In genomic region chr16:10896723-10897122, GRCh38 we compare ENCODE assay signal across 27 cellular contexts. TPM values are rescaled to one million over a fixed set of nuclear protein-coding genes. Genes with fewer than 3 reads are reported as not detected.
DNase-seq lines count a peak whose midpoint lies in the region; ATAC-seq, FAIRE-seq and TF ChIP-seq lines count a peak whose summit lies in the region.
"Had no signal": no experiment of that assay in that cellular context is flagged by ENCODE, and none has a peak within 500 bp of the region (broad histone marks: within the 10 kb centered on the region; RNA-seq: fewer than 3 reads in every experiment).

No MANE protein-coding gene starts in this region.

- H2AFZ ChIP-seq in GM12878 (ENCODE audit: control insufficient read depth, low read depth, low read length), result no peak overlapping the region
- no peak overlapping the region for H2AFZ ChIP-seq in GM23338
- H2AFZ ChIP-seq: neural progenitor cell had no signal

- no peak overlapping the region for H3K4me3 Mint-ChIP-seq in GM23338
- H3K4me3 Mint-ChIP-seq: activated naive CD8-positive, alpha-beta T cell; neural progenitor cell; type B pancreatic cell had no signal

- H3K9ac ChIP-seq in GM12878 (ENCODE audit: control insufficient read depth, insufficient read depth, low read length), result peak overlapping the region; percentile 47; the same call in 1 of the 2 replicates
- H3K9ac ChIP-seq: KMS-11, neural progenitor cell had no signal

- H3K27me3 Mint-ChIP-seq in GM23338 (ENCODE audit: insufficient read depth, low read depth, poor library complexity), result peaks cover 10% of the 10 kb centered on the region

- no peaks in the 10 kb centered on the region; the same call in 2 of the 3 replicates for H3K9me3 Mint-ChIP-seq in GM23338
- H3K9me3 Mint-ChIP-seq: neural progenitor cell had no signal

- intact Hi-C loops in left ventricle myocardium superior (cut with micrococcal nuclease) (no loop called here), GM12878 (cut with micrococcal nuclease; ENCODE audit: unreplicated experiment) (loop anchor here (2.0 to 10.0 kb wide), 2 partner anchors 16 to 592 kb away; no protein-coding TSS in a partner anchor)

- H3K79me2 ChIP-seq in GM12878 (ENCODE audit: control insufficient read depth, insufficient read depth, low read length), result peaks cover 30% of the 10 kb centered on the region
- no peaks in the 10 kb centered on the region for H3K79me2 ChIP-seq in GM23338 (replicated peaks; ENCODE audit: insufficient read depth)

- no peak overlapping the region for H3K4me3 ChIP-seq in right atrium auricular region
- peak overlapping the region; percentile 38; the same call in 1 of the 2 replicates for H3K4me3 ChIP-seq in GM12878
- H3K4me3 ChIP-seq in GM23338, result no peak overlapping the region
- H3K4me3 ChIP-seq: A549, cardiac muscle cell, lung, neural progenitor cell, sigmoid colon had no signal

- ATAC-seq in left ventricle myocardium superior (peak; percentile 38), HG03342 (IDR thresholded peaks at IDR 0.05; ENCODE audit: unreplicated experiment) (peak; percentile 9), GM12878 (peak; percentile 24), GM23338 (no peak)
- ATAC-seq: A549, SK-N-SH treated with all-trans-retinoic acid at 6 μM for 48 hours had no signal

- H3K4me1 ChIP-seq in right atrium auricular region (no peaks in the 10 kb centered on the region), GM12878 (ENCODE audit: control insufficient read depth, insufficient read depth, low read length) (peaks cover 56% of the 10 kb centered on the region), GM23338 (ENCODE audit: insufficient read depth) (peaks cover 3% of the 10 kb centered on the region; the same call in 1 of the 2 replicates)
- H3K4me1 ChIP-seq: A549, neural progenitor cell, sigmoid colon had no signal

- in situ Hi-C loops in GM12878 (cut with MboI), result loop anchor here (25.0 kb wide), 2 partner anchors 584 to 1759 kb away; no protein-coding TSS in a partner anchor

- no peak for TF ChIP-seq EP300 in GM12878 (IDR thresholded peaks at IDR 0.05; ENCODE audit: borderline replicate concordance in 1 of 2, control insufficient read depth in 1 of 2, low read depth in 2 of 2, low read length in 2 of 2)

- peaks cover 11% of the 10 kb centered on the region for H3K4me1 Mint-ChIP-seq in GM23338
- H3K4me1 Mint-ChIP-seq: neural progenitor cell had no signal

- SMC1A ChIA-PET in GM12878 (lab: Charles Lee; ENCODE audit: uncharacterized antibody, unreplicated experiment), result interaction anchor here (0.7 to 4.3 kb wide), 12 partner anchors 9 to 143 kb away, joined by 3 to 37 read pairs (median 5); partner anchors contain the start of gene CIITA

- no peak for TF ChIP-seq RAD21 in GM12878 (IDR thresholded peaks at IDR 0.05; ENCODE audit: insufficient read depth, low read depth, low read length)

- no peaks in the 10 kb centered on the region; the same call in 2 of the 3 replicates for H3K36me3 Mint-ChIP-seq in GM23338 (ENCODE audit: low read depth)
- H3K36me3 Mint-ChIP-seq: activated naive CD8-positive, alpha-beta T cell; neural progenitor cell; type B pancreatic cell had no signal

- TSS peak; percentile 92 for BruUV-seq in GM12878 (replicated peaks; lab: Mats Ljungman, UMichigan)

- CTCF ChIA-PET in GM12878 (lab: Yijun Ruan, JAX), result interaction anchor here (0.6 to 2.8 kb wide), 7 partner anchors 13 to 53 kb away, joined by 3 to 13 read pairs (median 4); partner anchors contain the start of gene CIITA

- no peaks in the 10 kb centered on the region for H3F3A ChIP-seq in GM23338 (replicated peaks; ENCODE audit: low read depth)

- no peaks in the 10 kb centered on the region for H3K36me3 ChIP-seq in right atrium auricular region
- peaks cover 35 to 57% of the 10 kb centered on the region in 2 experiments for H3K36me3 ChIP-seq in GM12878 (ENCODE audit: control insufficient read depth in 2 of 2, insufficient read depth in 2 of 2, low read length in 1 of 2)
- no peaks in the 10 kb centered on the region for H3K36me3 ChIP-seq in GM23338 (ENCODE audit: insufficient read depth)
- H3K36me3 ChIP-seq: cardiac muscle cell, neural progenitor cell, sigmoid colon had no signal

- H3K27ac ChIP-seq in right atrium auricular region (no peak overlapping the region), GM12878 (ENCODE audit: control insufficient read depth, insufficient read depth) (peak overlapping the region; percentile 54), GM23338 (ENCODE audit: low read depth) (no peak overlapping the region)
- H3K27ac ChIP-seq: A549, cardiac muscle cell, KMS-11, neural progenitor cell, RWPE1, sigmoid colon had no signal

- H3K9me3 ChIP-seq in right atrium auricular region (no peaks in the 10 kb centered on the region), GM12878 (replicated peaks; ENCODE audit: control insufficient read depth, insufficient read depth, low read length) (no peaks in the 10 kb centered on the region; the same call in 2 of the 3 replicates)
- H3K9me3 ChIP-seq: A549, sigmoid colon had no signal

- WGBS in GM12878 (ENCODE audit: insufficient coverage, insufficient replicate concordance, low lambda C conversion rate, missing lambda C conversion rate), result 50% methylated on average over 2 of the region's 2 CpGs

- H4K20me1 ChIP-seq in GM12878 (ENCODE audit: control insufficient read depth, insufficient read depth), result peaks cover 10% of the 10 kb centered on the region
- no peaks in the 10 kb centered on the region for H4K20me1 ChIP-seq in GM23338 (replicated peaks; ENCODE audit: insufficient read depth)

- H3K27me3 ChIP-seq in right atrium auricular region (no peaks in the 10 kb centered on the region), GM12878 (replicated peaks in 1 of 2; ENCODE audit: control insufficient read depth in 2 of 2, insufficient read depth in 2 of 2, low read length in 1 of 2) (no peaks in the 10 kb centered on the region), GM23338 (ENCODE audit: insufficient read depth) (no peaks in the 10 kb centered on the region)
- H3K27me3 ChIP-seq: cardiac muscle cell, neural progenitor cell had no signal

- RAD21 ChIA-PET in GM12878 (lab: Charles Lee; ENCODE audit: unreplicated experiment), result interaction anchor here (1.0 to 3.9 kb wide), 12 partner anchors 12 to 156 kb away, joined by 3 to 39 read pairs (median 4); partner anchors contain the start of gene CIITA

- POLR2A ChIA-PET in GM12878 (lab: Charles Lee), result interaction anchor here (0.6 to 3.5 kb wide), 10 partner anchors 10 to 1065 kb away, joined by 3 to 24 read pairs (median 6); no protein-coding TSS in a partner anchor

- H3K9me2 ChIP-seq in GM23338 (ENCODE audit: insufficient read depth), result no peaks in the 10 kb centered on the region

- H3K27ac Mint-ChIP-seq in GM23338, result no peak overlapping the region
- H3K27ac Mint-ChIP-seq: activated naive CD8-positive, alpha-beta T cell; neural progenitor cell; type B pancreatic cell had no signal

- FAIRE-seq in GM12878 (lab: Jason Lieb, UNC), result no peak
- FAIRE-seq: A549 had no signal

- H3K4me2 ChIP-seq in GM12878 (ENCODE audit: control insufficient read depth, insufficient read depth), result peak overlapping the region; percentile 86
- H3K4me2 ChIP-seq in GM23338, result no peak overlapping the region
- H3K4me2 ChIP-seq: A549, KMS-11, neural progenitor cell had no signal

- DNase-seq in left ventricle myocardium superior (no peak), right atrium auricular region (ENCODE audit: low spot score) (no peak), GM12878 (ENCODE audit: low read depth, low spot score) (no peak), COLO668 (lab: John Stamatoyannopoulos, UW; ENCODE audit: unreplicated experiment) (no peak), NCI-H2171 treated with DMSO at 0.1 percent for 48 hours (lab: John Stamatoyannopoulos, UW) (no peak), DMS153 treated with DMSO at 0.1 percent for 48 hours (lab: John Stamatoyannopoulos, UW; ENCODE audit: unreplicated experiment) (no peak), GM23338 (ENCODE audit: low spot score) (no peak)
- DNase-seq: activated CD8-positive, alpha-beta memory T cell treated with anti-CD3 and anti-CD28 coated beads, Interleukin-2, amount 50 U/mL, for 4 hours; aorta; Calu3; islet precursor cell; NCI-H1048; NCI-H1694 treated with DMSO at 0.1 percent for 48 hours; NCI-H2171; sigmoid colon had no signal

- no peak for TF ChIP-seq POLR2A in GM12878 (IDR thresholded peaks at IDR 0.05; ENCODE audit: low read depth, low read length)

- no peak for TF ChIP-seq CTCF in right atrium auricular region (IDR thresholded peaks at IDR 0.05)
- TF ChIP-seq CTCF in GM12878 (IDR thresholded peaks at IDR 0.05 in 2 of 3, conservative IDR thresholded peaks at IDR 0.05 in 1 of 3; ENCODE audit: control insufficient read depth in 2 of 3, extremely low read depth in 1 of 3, insufficient read depth in 1 of 3, low read depth in 3 of 3, low read length in 3 of 3), result no peak
- no peak for TF ChIP-seq CTCF in GM23338 (conservative IDR thresholded peaks at IDR 0.05; ENCODE audit: low read depth in 2 of 2)

RNA-seq across cellular contexts. Expression of gene CIITA, which starts 19.7 kb away (rescaled TPM):
- total RNA-seq in left ventricle myocardium superior, result 12.2 TPM
- total RNA-seq in right atrium auricular region, result 1 to 10 TPM; 3.2 to 3.4 TPM
- total RNA-seq in GM12878 (2013; cell fraction: nucleolus; rRNA removed), result 733 and 778 TPM in 2 replicates
- total RNA-seq in GM12878 (2014; rRNA removed), result 49.6 and 51.4 TPM in 2 replicates
- total RNA-seq in GM12878 (2014; rRNA removed; fragmentation: Illumina TruSeq; extraction: Trizol), result 31.0 and 37.4 TPM in 2 replicates
- 84.6 and 95.8 TPM in 2 replicates for total RNA-seq in GM12878 (2021)
- polyA plus RNA-seq in GM12878 (2011; ENCODE audit: low read depth), result 32.4 TPM
- polyA plus RNA-seq in GM12878 (2011; rRNA removed), result 139 and 145 TPM in 2 replicates
- polyA plus RNA-seq in GM12878 (2011; cell fraction: cytosol; rRNA removed), result 85.3 and 89.0 TPM in 2 replicates
- 371 and 391 TPM in 2 replicates for polyA plus RNA-seq in GM12878 (2011; cell fraction: nucleus; rRNA removed)
- polyA plus RNA-seq in GM12878 (2012), result 50.3 and 56.0 TPM in 2 replicates
- 35.7 and 51.1 TPM in 2 replicates for polyA plus RNA-seq in GM12878 (2014; fragmentation: Illumina TruSeq; extraction: Trizol)
- polyA plus RNA-seq in GM12878 (2014; fragmentation: Nextera tagmentation; extraction: Ambion mirVana), result 10 to 100 TPM; 11.5 to 12.5 TPM
- polyA plus RNA-seq in GM12878 (2014; rRNA removed), result 74.5 and 82.5 TPM in 2 replicates
- polyA plus RNA-seq in GM12878 (2016; fragmentation: Nextera tagmentation; extraction: Ambion mirVana), result 10 to 100 TPM; 45.3 to 48.2 TPM
- polyA minus RNA-seq in GM12878 (2011; rRNA and poly(A)+ RNA removed), result 158 and 163 TPM in 2 replicates
- polyA minus RNA-seq in GM12878 (2011; cell fraction: cytosol; rRNA and poly(A)+ RNA removed), result 30.1 and 45.4 TPM in 2 replicates
- polyA minus RNA-seq in GM12878 (2011; cell fraction: nucleus; rRNA and poly(A)+ RNA removed), result 156 and 242 TPM in 2 replicates
- 0.10 TPM in 1 of 2 replicates, not detected in the other for total RNA-seq in GM23338 (2014; rRNA removed; shearing (Covaris generic))
- 0.57 and 1.2 TPM in 2 replicates for polyA plus RNA-seq in GM23338 (2016; fragmentation: Nextera tagmentation; extraction: Ambion mirVana)
- total RNA-seq: Daoy, HT-29 had no signal

RNA-seq across cellular contexts. Expression of gene DEXI, which starts 45.5 kb away (rescaled TPM):
- total RNA-seq in left ventricle myocardium superior (124 TPM), right atrium auricular region (100 to 1,000 TPM; 129 to 164 TPM), GM12878 (2014; rRNA removed) (26.3 and 28.6 TPM in 2 replicates), GM12878 (2014; rRNA removed; fragmentation: Illumina TruSeq; extraction: Trizol) (17.0 and 17.3 TPM in 2 replicates), GM12878 (2021) (22.7 and 24.2 TPM in 2 replicates)
- 26.1 and 29.0 TPM in 2 replicates for total RNA-seq in GM12878 (2013; cell fraction: nucleolus; rRNA removed)
- polyA plus RNA-seq in GM12878 (2011; ENCODE audit: low read depth), result 7.1 TPM
- polyA plus RNA-seq in GM12878 (2011; rRNA removed) (11.4 and 15.2 TPM in 2 replicates), GM12878 (2014; fragmentation: Illumina TruSeq; extraction: Trizol) (17.8 and 21.7 TPM in 2 replicates), GM12878 (2014; fragmentation: Nextera tagmentation; extraction: Ambion mirVana) (1 to 10 TPM; 1.4 to 4.3 TPM), GM12878 (2014; rRNA removed) (22.9 and 25.7 TPM in 2 replicates), GM12878 (2016; fragmentation: Nextera tagmentation; extraction: Ambion mirVana) (10 to 100 TPM; 14.0 to 19.8 TPM), GM23338 (2016; fragmentation: Nextera tagmentation; extraction: Ambion mirVana) (25.7 and 26.5 TPM in 2 replicates)
- 21.8 and 24.6 TPM in 2 replicates for polyA plus RNA-seq in GM12878 (2011; cell fraction: cytosol; rRNA removed)
- polyA plus RNA-seq in GM12878 (2011; cell fraction: nucleus; rRNA removed), result 37.7 and 44.3 TPM in 2 replicates
- polyA plus RNA-seq in GM12878 (2012), result 15.5 and 16.1 TPM in 2 replicates
- 18.1 and 24.7 TPM in 2 replicates for polyA minus RNA-seq in GM12878 (2011; rRNA and poly(A)+ RNA removed)
- polyA minus RNA-seq in GM12878 (2011; cell fraction: cytosol; rRNA and poly(A)+ RNA removed), result 9.6 and 11.0 TPM in 2 replicates
- polyA minus RNA-seq in GM12878 (2011; cell fraction: nucleus; rRNA and poly(A)+ RNA removed), result 14.1 and 21.8 TPM in 2 replicates
- 56.5 and 58.2 TPM in 2 replicates for total RNA-seq in GM23338 (2014; rRNA removed; shearing (Covaris generic))

RNA-seq across cellular contexts. Expression of gene CLEC16A, which starts 47.6 kb away (rescaled TPM):
- total RNA-seq in left ventricle myocardium superior, result 20.6 TPM
- 10 to 100 TPM; 24.1 to 49.0 TPM for total RNA-seq in right atrium auricular region
- 277 and 301 TPM in 2 replicates for total RNA-seq in GM12878 (2013; cell fraction: nucleolus; rRNA removed)
- 17.1 and 17.6 TPM in 2 replicates for total RNA-seq in GM12878 (2014; rRNA removed)
- 14.1 and 14.6 TPM in 2 replicates for total RNA-seq in GM12878 (2014; rRNA removed; fragmentation: Illumina TruSeq; extraction: Trizol)
- total RNA-seq in GM12878 (2021), result 28.7 and 30.0 TPM in 2 replicates
- 5.6 TPM for polyA plus RNA-seq in GM12878 (2011; ENCODE audit: low read depth)
- polyA plus RNA-seq in GM12878 (2011; rRNA removed), result 16.4 and 20.2 TPM in 2 replicates
- polyA plus RNA-seq in GM12878 (2011; cell fraction: cytosol; rRNA removed), result 17.6 and 21.8 TPM in 2 replicates
- polyA plus RNA-seq in GM12878 (2011; cell fraction: nucleus; rRNA removed), result 39.8 and 50.1 TPM in 2 replicates
- polyA plus RNA-seq in GM12878 (2012), result 11.8 and 12.2 TPM in 2 replicates
- 19.3 and 20.5 TPM in 2 replicates for polyA plus RNA-seq in GM12878 (2014; fragmentation: Illumina TruSeq; extraction: Trizol)
- polyA plus RNA-seq in GM12878 (2014; fragmentation: Nextera tagmentation; extraction: Ambion mirVana), result 1 to 10 TPM; 1.5 to 3.1 TPM
- polyA plus RNA-seq in GM12878 (2014; rRNA removed), result 18.1 and 18.7 TPM in 2 replicates
- 10 to 100 TPM; 27.1 to 28.8 TPM for polyA plus RNA-seq in GM12878 (2016; fragmentation: Nextera tagmentation; extraction: Ambion mirVana)
- polyA minus RNA-seq in GM12878 (2011; rRNA and poly(A)+ RNA removed), result 117 and 120 TPM in 2 replicates
- polyA minus RNA-seq in GM12878 (2011; cell fraction: cytosol; rRNA and poly(A)+ RNA removed), result 46.5 and 51.2 TPM in 2 replicates
- 42.9 and 65.1 TPM in 2 replicates for polyA minus RNA-seq in GM12878 (2011; cell fraction: nucleus; rRNA and poly(A)+ RNA removed)
- 17.3 and 24.1 TPM in 2 replicates for total RNA-seq in GM23338 (2014; rRNA removed; shearing (Covaris generic))
- 8.4 and 9.9 TPM in 2 replicates for polyA plus RNA-seq in GM23338 (2016; fragmentation: Nextera tagmentation; extraction: Ambion mirVana)
